In the genomic region with DNA sequence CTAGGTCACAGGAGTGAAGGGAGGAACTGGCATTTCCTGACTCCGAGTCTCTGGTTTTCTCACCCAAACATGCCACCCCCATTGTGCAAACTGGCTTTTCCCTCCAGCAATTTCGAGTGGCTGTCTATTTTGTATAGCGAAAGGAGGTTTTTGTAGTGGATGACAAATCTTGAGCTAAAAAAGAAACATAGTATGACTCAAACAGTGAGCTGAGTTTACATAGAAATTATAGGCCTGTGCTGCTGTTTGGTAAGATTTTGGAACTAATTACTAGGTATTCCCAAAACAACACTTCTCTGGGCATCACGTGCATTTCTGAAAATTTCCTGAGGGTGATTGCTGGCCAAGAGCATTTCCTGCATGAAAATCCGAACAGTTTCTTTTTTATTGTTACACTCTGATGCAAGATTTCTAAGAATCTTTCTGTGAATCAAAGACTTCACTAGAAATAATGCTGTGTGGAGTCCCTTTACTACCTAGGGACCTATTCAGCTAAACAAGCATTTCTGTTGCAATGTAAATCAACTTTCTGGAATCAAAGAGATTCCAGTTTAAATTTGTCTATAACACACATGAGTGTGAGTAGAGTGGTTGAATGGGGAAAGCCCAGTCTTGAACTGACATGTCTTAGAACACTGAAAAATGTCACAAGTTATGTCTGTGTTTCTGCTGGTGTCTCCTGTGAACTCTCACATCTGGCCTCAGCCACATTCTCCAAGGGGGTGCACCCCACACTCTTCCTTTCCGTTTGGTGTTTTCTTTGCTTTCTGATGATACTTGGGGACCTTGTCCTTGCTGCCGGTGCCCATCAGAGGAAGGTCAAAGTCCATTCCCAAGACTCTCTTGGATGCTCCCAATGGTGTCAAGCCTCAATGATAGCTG, we compare ENCODE assay signal across 8 cellular contexts. TPM values are rescaled to one million over a fixed set of nuclear protein-coding genes. Genes with fewer than 3 reads are reported as not detected.
DNase-seq lines count a peak whose midpoint lies in the region; ATAC-seq and TF ChIP-seq lines count a peak whose summit lies in the region.

No MANE protein-coding gene starts in this region.

- no peaks in the 10 kb centered on the region for H3K27me3 ChIP-seq in gastroesophageal sphincter
- H3K27me3 ChIP-seq in ascending aorta, result no peaks in the 10 kb centered on the region

- no peak for TF ChIP-seq POLR2A in gastroesophageal sphincter (IDR thresholded peaks at IDR 0.05)

- 19 to 31% methylated on average over 5 to 7 of the region's 7 CpGs for WGBS in gastroesophageal sphincter (ENCODE audit: low coverage in 1 of 2), 2 donors

- intact Hi-C loops in ascending aorta (cut with DNase I), result no loop called here

- H3K27ac ChIP-seq in gastroesophageal sphincter (peak overlapping the region in 3 of 4 donors; percentile 15 to 70 (median 52)), ascending aorta (no peak overlapping the region)

- H3K36me3 ChIP-seq in gastroesophageal sphincter, result no peaks in the 10 kb centered on the region
- no peaks in the 10 kb centered on the region for H3K36me3 ChIP-seq in ascending aorta

- DNase-seq in AG10803 (ENCODE audit: low read depth) (peak; percentile 38), NCI-H1105 treated with DMSO at 0.1 percent for 48 hours (lab: John Stamatoyannopoulos, UW) (no peak), DMS 273 treated with DMSO at 0.1 percent for 48 hours (lab: John Stamatoyannopoulos, UW) (no peak), NCI-H2107 treated with DMSO at 0.1 percent for 48 hours (lab: John Stamatoyannopoulos, UW; ENCODE audit: unreplicated experiment) (no peak), ascending aorta (ENCODE audit: low spot score in 2 of 2) (no peak)

- TF ChIP-seq EP300 in gastroesophageal sphincter (IDR thresholded peaks at IDR 0.05), result no peak

- ATAC-seq in GM19395 (IDR thresholded peaks at IDR 0.05; ENCODE audit: unreplicated experiment) (peak; percentile 72), HG03565 (IDR thresholded peaks at IDR 0.05; ENCODE audit: unreplicated experiment) (peak; percentile 50), gastroesophageal sphincter (peak; percentile 80)

- H3K4me1 ChIP-seq in gastroesophageal sphincter (peaks cover 0 to 14% (median 4%) of the 10 kb centered on the region in 3 donors), ascending aorta (no peaks in the 10 kb centered on the region)

- no peak overlapping the region for H3K4me3 ChIP-seq in AG10803 (ENCODE audit: low read length)
- H3K4me3 ChIP-seq in gastroesophageal sphincter, result no peak overlapping the region
- no peak overlapping the region for H3K4me3 ChIP-seq in ascending aorta

- TF ChIP-seq CTCF in AG10803 (conservative IDR thresholded peaks at IDR 0.05; ENCODE audit: low read length), result no peak
- peak in 1 of 4 experiments; percentile 7 for TF ChIP-seq CTCF in gastroesophageal sphincter (IDR thresholded peaks at IDR 0.05)
- TF ChIP-seq CTCF in ascending aorta (IDR thresholded peaks at IDR 0.05), result no peak

- H3K9me3 ChIP-seq in gastroesophageal sphincter (no peaks in the 10 kb centered on the region), ascending aorta (no peaks in the 10 kb centered on the region)

RNA-seq across cellular contexts. Expression of a gene that starts 33.3 kb away (rescaled TPM):
- total RNA-seq in gastroesophageal sphincter, result 100 to 1,000 TPM in 1 of 4 donors, 10 to 100 TPM in 3; 52.3 to 119 (median 75.3) TPM
- total RNA-seq in ascending aorta, result 17.8 TPM

Comparison
In these comparisons a context has a peak if more than half of its experiments do, and no peak if none do; other contexts are left out.
1. H3K27ac ChIP-seq: peak in gastroesophageal sphincter (3 of 4); none in ascending aorta (0 of 2).
2. Peak in every context shown above with its lines, with median percentiles within 50 percentile points of each other: ATAC-seq.